In the genomic region with DNA sequence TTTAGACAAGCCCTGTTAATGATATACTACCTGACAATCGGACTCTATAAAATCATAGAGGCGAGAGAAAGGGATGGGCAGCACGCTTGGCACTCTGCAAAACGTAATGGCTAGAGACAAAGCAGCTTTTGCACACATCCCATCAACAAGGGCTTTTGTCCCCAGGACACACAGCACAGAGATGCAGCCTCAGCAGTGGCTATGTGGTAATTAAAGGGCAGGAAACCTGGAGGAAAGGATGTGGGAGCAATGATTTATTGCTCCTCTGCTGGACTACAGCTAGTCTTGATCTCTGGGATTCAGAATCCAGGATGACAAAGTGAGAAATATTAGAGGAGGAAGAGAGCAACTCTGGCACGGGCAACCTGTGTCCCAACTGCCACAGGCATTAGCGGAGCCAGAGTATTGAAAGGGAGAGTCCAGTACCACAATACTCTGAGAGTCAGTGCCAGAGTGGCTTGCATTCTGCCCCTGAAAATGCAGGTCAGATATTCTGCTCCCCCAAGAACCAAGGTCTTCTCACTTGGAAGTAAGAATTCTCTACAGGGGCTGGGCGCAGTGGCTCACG, we compare ENCODE assay signal across 1 cellular context.
TF ChIP-seq lines count a peak whose summit lies in the region.

No MANE protein-coding gene starts in this region.

TF ChIP-seq in IMR-90, 13 proteins besides CTCF, POLR2A, EP300 and RAD21:
- TF ChIP-seq, protein P1, sequence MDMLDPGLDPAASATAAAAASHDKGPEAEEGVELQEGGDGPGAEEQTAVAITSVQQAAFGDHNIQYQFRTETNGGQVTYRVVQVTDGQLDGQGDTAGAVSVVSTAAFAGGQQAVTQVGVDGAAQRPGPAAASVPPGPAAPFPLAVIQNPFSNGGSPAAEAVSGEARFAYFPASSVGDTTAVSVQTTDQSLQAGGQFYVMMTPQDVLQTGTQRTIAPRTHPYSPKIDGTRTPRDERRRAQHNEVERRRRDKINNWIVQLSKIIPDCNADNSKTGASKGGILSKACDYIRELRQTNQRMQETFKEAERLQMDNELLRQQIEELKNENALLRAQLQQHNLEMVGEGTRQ (IDR thresholded peaks at IDR 0.05; ENCODE audit: low read depth, low read length) = no peak
- TF ChIP-seq MAZ (IDR thresholded peaks at IDR 0.05; ENCODE audit: borderline replicate concordance, low read depth, low read length) (no peak), SMC3 (IDR thresholded peaks at IDR 0.05; ENCODE audit: low read depth, low read length) (no peak), MAFK (IDR thresholded peaks at IDR 0.05; ENCODE audit: low read depth, low read length) (no peak), NFE2L2 (IDR thresholded peaks at IDR 0.05; ENCODE audit: low read depth, low read length) (no peak), CHD1 (IDR thresholded peaks at IDR 0.05; ENCODE audit: low read depth, low read length) (no peak), FOS (IDR thresholded peaks at IDR 0.05; ENCODE audit: low read depth, low read length) (no peak), CEBPB (IDR thresholded peaks at IDR 0.05; ENCODE audit: low read depth, low read length) (no peak), BHLHE40 (IDR thresholded peaks at IDR 0.05; ENCODE audit: low read depth, low read length) (no peak), RFX5 (IDR thresholded peaks at IDR 0.05; ENCODE audit: low read depth, low read length) (no peak), MXI1 (IDR thresholded peaks at IDR 0.05; ENCODE audit: borderline replicate concordance, low read depth, low read length) (no peak)
- TF ChIP-seq, protein P2, sequence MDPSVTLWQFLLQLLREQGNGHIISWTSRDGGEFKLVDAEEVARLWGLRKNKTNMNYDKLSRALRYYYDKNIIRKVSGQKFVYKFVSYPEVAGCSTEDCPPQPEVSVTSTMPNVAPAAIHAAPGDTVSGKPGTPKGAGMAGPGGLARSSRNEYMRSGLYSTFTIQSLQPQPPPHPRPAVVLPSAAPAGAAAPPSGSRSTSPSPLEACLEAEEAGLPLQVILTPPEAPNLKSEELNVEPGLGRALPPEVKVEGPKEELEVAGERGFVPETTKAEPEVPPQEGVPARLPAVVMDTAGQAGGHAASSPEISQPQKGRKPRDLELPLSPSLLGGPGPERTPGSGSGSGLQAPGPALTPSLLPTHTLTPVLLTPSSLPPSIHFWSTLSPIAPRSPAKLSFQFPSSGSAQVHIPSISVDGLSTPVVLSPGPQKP (IDR thresholded peaks at IDR 0.05; ENCODE audit: borderline replicate concordance, low read depth, low read length) = no peak
TF ChIP-seq in IMR-90: peak in this region for 0.
